8 cellular contexts compared by ENCODE assay signal in the genomic region with DNA sequence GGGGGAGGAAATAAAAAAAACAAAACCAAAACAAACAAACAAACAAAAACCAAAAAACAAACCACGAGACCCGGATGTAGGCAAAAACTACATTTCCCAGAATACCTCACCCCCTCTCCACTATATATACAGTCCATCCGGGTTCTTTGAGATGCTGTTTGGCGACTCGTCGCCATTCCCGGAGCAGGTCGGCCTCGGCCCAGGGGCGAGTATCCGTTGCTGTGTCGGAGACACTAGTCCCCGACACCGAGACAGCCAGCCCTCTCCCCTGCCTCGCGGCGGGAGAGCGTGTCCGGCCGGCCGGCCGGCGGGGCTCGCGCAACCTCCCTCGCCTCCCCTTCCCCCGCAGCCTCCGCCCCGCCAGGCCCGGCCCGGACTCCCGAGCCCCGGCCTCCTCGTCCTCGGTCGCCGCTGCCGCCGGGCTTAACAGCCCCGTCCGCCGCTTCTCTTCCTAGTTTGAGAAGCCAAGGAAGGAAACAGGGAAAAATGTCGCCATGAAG. TPM values are rescaled to one million over a fixed set of nuclear protein-coding genes. Genes with fewer than 3 reads are reported as not detected.
DNase-seq lines count a peak whose midpoint lies in the region; ATAC-seq lines count a peak whose summit lies in the region.

A gene (plus strand): TSS at position 154 of the 500 bp plus-strand sequence. CDS start 456 bp downstream, outside the sequence.

- H4K8ac ChIP-seq in mesenchymal stem cell (ENCODE audit: low read length), result peak within 1 kb of the TSS; percentile 93

- H3K36me3 ChIP-seq in CD4-positive, alpha-beta memory T cell (ENCODE audit: insufficient read depth, low read length), result no peaks in the 10 kb centered on the region
- H3K36me3 ChIP-seq in NT2/D1 (ENCODE audit: insufficient read depth, insufficient read length, low read length), result peaks cover 34% of the 10 kb centered on the region
- peaks cover 5 to 11% of the 10 kb centered on the region in 2 experiments for H3K36me3 ChIP-seq in mesenchymal stem cell (ENCODE audit: control insufficient read depth in 1 of 2, insufficient read depth in 2 of 2, low read depth in 1 of 2, low read length in 2 of 2)

- H3K4me3 ChIP-seq in CD4-positive, alpha-beta memory T cell (ENCODE audit: low read length in 2 of 2), result peak within 1 kb of the TSS; percentile 62 to 88
- H3K4me3 ChIP-seq in NT2/D1 (ENCODE audit: insufficient read length, low read depth) (peak within 1 kb of the TSS; percentile 84), mesenchymal stem cell (ENCODE audit: insufficient read depth in 1 of 2, low read depth in 1 of 2, low read length in 2 of 2) (peak within 1 kb of the TSS; percentile 83 to 100)

- peaks cover 7 to 36% of the 10 kb centered on the region in 2 donors for H3K36me3 Mint-ChIP-seq in CD4-positive, alpha-beta memory T cell

- in situ Hi-C loops in endometrial microvascular endothelial cells (cut with HindIII; ENCODE audit: inconsistent ontology term, low pct_unique_long_range_greater_than_20kb, low sequenced_read_pairs), result no loop called here

- no peaks in the 10 kb centered on the region for H3K9me3 ChIP-seq in CD4-positive, alpha-beta memory T cell (ENCODE audit: control insufficient read depth in 1 of 2, low read length in 2 of 2)
- H3K9me3 ChIP-seq in NT2/D1 (ENCODE audit: insufficient read depth, low read length) (no peaks in the 10 kb centered on the region), mesenchymal stem cell (ENCODE audit: control insufficient read depth, low read length) (no peaks in the 10 kb centered on the region)

- peaks cover 59% of the 10 kb centered on the region for H3K4me1 ChIP-seq in CD4-positive, alpha-beta memory T cell (ENCODE audit: insufficient read depth, low read length)
- H3K4me1 ChIP-seq in NT2/D1 (ENCODE audit: insufficient read depth, insufficient read length), result peaks cover 3% of the 10 kb centered on the region
- H3K4me1 ChIP-seq in mesenchymal stem cell (ENCODE audit: control insufficient read depth, insufficient read depth, low read depth, low read length), result peaks cover 16% of the 10 kb centered on the region

- H3K4me2 ChIP-seq in mesenchymal stem cell (ENCODE audit: low read length, poor library complexity, severe bottlenecking), result peak within 1 kb of the TSS; percentile 87

- peak within 1 kb of the TSS; percentile 86 for H3K18ac ChIP-seq in mesenchymal stem cell (ENCODE audit: low read depth in 1 of 2, low read length in 2 of 2)

- peak within 1 kb of the TSS; percentile 98 for H2BK5ac ChIP-seq in mesenchymal stem cell (ENCODE audit: low read depth, low read length, poor library complexity, severe bottlenecking)

- peak within 1 kb of the TSS; percentile 93 for H3K9ac ChIP-seq in NT2/D1 (ENCODE audit: insufficient read length, low read depth)
- H3K9ac ChIP-seq in mesenchymal stem cell (ENCODE audit: low read length), result peak within 1 kb of the TSS; percentile 93

- H2BK120ac ChIP-seq in mesenchymal stem cell (ENCODE audit: low read depth, low read length), result peak within 1 kb of the TSS; percentile 73

- H2AFZ ChIP-seq in mesenchymal stem cell (ENCODE audit: low read depth, low read length), result peak within 1 kb of the TSS; percentile 64

- H3K27me3 ChIP-seq in CD4-positive, alpha-beta memory T cell (ENCODE audit: insufficient read depth, low read length), result no peaks in the 10 kb centered on the region
- no peaks in the 10 kb centered on the region for H3K27me3 ChIP-seq in NT2/D1 (ENCODE audit: insufficient read depth, insufficient read length)
- H3K27me3 ChIP-seq in mesenchymal stem cell (ENCODE audit: control insufficient read depth in 1 of 2, insufficient read depth in 1 of 2, low read length in 2 of 2), result no peaks in the 10 kb centered on the region

- peak within 1 kb of the TSS; percentile 92 to 97 (median 94) for H3K4me3 Mint-ChIP-seq in CD4-positive, alpha-beta memory T cell

- H3K9me3 Mint-ChIP-seq in CD4-positive, alpha-beta memory T cell, result peaks cover 0 to 2% (median 0%) of the 10 kb centered on the region in 8 donors

- H3K27me3 Mint-ChIP-seq in CD4-positive, alpha-beta memory T cell, result no peaks in the 10 kb centered on the region

- CTCF ChIA-PET in CD4-positive, alpha-beta memory T cell (lab: Charles Lee; ENCODE audit: partially characterized antibody), result interaction anchor here (3.0 kb wide), 1 partner anchor 95 kb away, joined by 7 read pairs; no protein-coding TSS in a partner anchor

- H3K27ac Mint-ChIP-seq in CD4-positive, alpha-beta memory T cell, result peak within 1 kb of the TSS; percentile 95 to 98 (median 96)

- H3K4ac ChIP-seq in mesenchymal stem cell (ENCODE audit: low read depth in 1 of 2, low read length in 2 of 2), result peak within 1 kb of the TSS in 1 of 2 experiments; percentile 99

- H4K91ac ChIP-seq in mesenchymal stem cell (ENCODE audit: low read length), result peak within 1 kb of the TSS; percentile 19

- WGBS in mesenchymal stem cell, result 0% methylated on average over 30 of the region's 43 CpGs

- POLR2A ChIA-PET in CD4-positive, alpha-beta memory T cell (lab: Charles Lee; ENCODE audit: partially characterized antibody), result interaction anchor here (0.7 to 2.6 kb wide), 7 partner anchors 10 to 333 kb away, joined by 3 to 19 read pairs (median 5); a partner anchor contains a TSS

- H3K27ac ChIP-seq in CD4-positive, alpha-beta memory T cell (ENCODE audit: low read depth, low read length), result peak within 1 kb of the TSS; percentile 94
- peak within 1 kb of the TSS; percentile 59 for H3K27ac ChIP-seq in mesenchymal stem cell (ENCODE audit: low read length, poor library complexity, severe bottlenecking)

- H2AK5ac ChIP-seq in mesenchymal stem cell (ENCODE audit: low read length, severe bottlenecking), result peak within 1 kb of the TSS; percentile 35

- H3K14ac ChIP-seq in mesenchymal stem cell (ENCODE audit: low read length in 2 of 2), result peak within 1 kb of the TSS; percentile 9 to 91

- peak within 1 kb of the TSS in 1 of 2 experiments; percentile 29 for H2BK12ac ChIP-seq in mesenchymal stem cell (ENCODE audit: low read length in 2 of 2)

- H3K79me1 ChIP-seq in mesenchymal stem cell (replicated peaks; ENCODE audit: low read length, poor library complexity, severe bottlenecking), result no peaks in the 10 kb centered on the region

- H3K4me1 Mint-ChIP-seq in CD4-positive, alpha-beta memory T cell, result peaks cover 43 to 68% (median 49%) of the 10 kb centered on the region in 4 donors

- H3K23ac ChIP-seq in mesenchymal stem cell (ENCODE audit: low read length in 2 of 2), result peak within 1 kb of the TSS; percentile 91 to 97

- peak; percentile 46 for ATAC-seq in GM19463 (IDR thresholded peaks at IDR 0.05; ENCODE audit: unreplicated experiment)

- DNase-seq in CD4-positive, alpha-beta memory T cell, result peak; percentile 85 to 87 (median 86)
- DNase-seq in HUDEP-2 (lab: John Stamatoyannopoulos, UW; ENCODE audit: unreplicated experiment in 76 of 76) (peak in 73 of 76 experiments; percentile 3 to 85 (median 55)), NT2/D1 (ENCODE audit: low read depth, low spot score) (peak; percentile 86), mesenchymal stem cell (peak; percentile 91)
- peak; percentile 53 for DNase-seq in activated CD8-positive, alpha-beta memory T cell treated with anti-CD3 and anti-CD28 coated beads, Interleukin-2, amount 50 U/mL, for 1 hour (ENCODE audit: extremely low read depth)
- DNase-seq in stimulated activated CD8-positive, alpha-beta memory T cell treated with anti-CD3 and anti-CD28 coated beads, Interleukin-12 subunit alpha, Interleukin-12 subunit beta, amount 100 ng/mL, for 24 hours (ENCODE audit: extremely low read depth), result peak; percentile 52

- H2BK15ac ChIP-seq in mesenchymal stem cell (ENCODE audit: low read depth, poor library complexity, severe bottlenecking), result peak within 1 kb of the TSS; percentile 55

- intact Hi-C loops in CD4-positive, alpha-beta memory T cell (cut with micrococcal nuclease), result loop anchor here (1.0 to 2.0 kb wide), 4 partner anchors 47 to 217 kb away; a partner anchor contains a TSS

RNA-seq across cellular contexts. Expression of the gene that starts here (rescaled TPM):
- total RNA-seq in CD4-positive, alpha-beta memory T cell, result 100 to 1,000 TPM; 244 to 249 TPM
- polyA plus RNA-seq in CD4-positive, alpha-beta memory T cell, result 100 to 1,000 TPM; 101 to 146 TPM
- 119 TPM for total RNA-seq in endometrial microvascular endothelial cells (ENCODE audit: inconsistent ontology term)
- polyA plus RNA-seq in mesenchymal stem cell (2013, experiment 1 of 2), result 124 TPM
- 131 TPM for polyA plus RNA-seq in mesenchymal stem cell (2013, experiment 2 of 2)

Comparison
In these comparisons a context has a peak if more than half of its experiments do, and no peak if none do; other contexts are left out.
1. Peak in every context shown above with its lines: DNase-seq, ATAC-seq, H3K4me3 ChIP-seq and H3K27ac ChIP-seq.